Comparison of ENCODE assay signal across 1 cellular context in genomic region chr20:49712918-49713778, GRCh38.
TF ChIP-seq lines count a peak whose summit lies in the region.

No MANE protein-coding gene starts in this region.

TF ChIP-seq in K562, 482 proteins besides CTCF, POLR2A, EP300 and RAD21 (continued from another document and continues in another):
- TF ChIP-seq OTX1 (CRISPR knock-in tag; IDR thresholded peaks at IDR 0.05) (0 out of 2 replicates have a peak, but pooled peaks have one; percentile 15), ELK1 (CRISPR knock-in tag; IDR thresholded peaks at IDR 0.05) (no peak), SMC3 (conservative IDR thresholded peaks at IDR 0.05; ENCODE audit: insufficient read depth, low read depth, low read length) (no peak), CREB3L1 (IDR thresholded peaks at IDR 0.05; ENCODE audit: borderline replicate concordance, low read depth) (no peak), TCFL5 (CRISPR knock-in tag; conservative IDR thresholded peaks at IDR 0.05) (no peak), KDM1A (IDR thresholded peaks at IDR 0.05) (no peak), ZNF764 (CRISPR knock-in tag; IDR thresholded peaks at IDR 0.05; ENCODE audit: low read depth) (no peak), RFX5 (IDR thresholded peaks at IDR 0.05; ENCODE audit: low read depth, low read length) (no peak), XRCC4 (IDR thresholded peaks at IDR 0.05; ENCODE audit: extremely low read depth, insufficient read depth, insufficient read length) (no peak), ZBTB34 (CRISPR knock-in tag; IDR thresholded peaks at IDR 0.05) (no peak), PHB2 (IDR thresholded peaks at IDR 0.05; ENCODE audit: low read depth) (no peak), ARID1B (IDR thresholded peaks at IDR 0.05) (0 out of 2 replicates have a peak, but pooled peaks have one; percentile 22), ZNF224 (CRISPR knock-in tag; IDR thresholded peaks at IDR 0.05) (no peak), HCFC1 (IDR thresholded peaks at IDR 0.05; ENCODE audit: low read depth, low read length) (no peak), KAT8 (IDR thresholded peaks at IDR 0.05; ENCODE audit: low read depth) (no peak), NELFE (IDR thresholded peaks at IDR 0.05; ENCODE audit: insufficient read depth, insufficient read length) (no peak), PHF8 (IDR thresholded peaks at IDR 0.05; ENCODE audit: borderline replicate concordance, low read length) (peak; percentile 70; the same call in 1 of the 2 replicates), TAF1 (IDR thresholded peaks at IDR 0.05; ENCODE audit: control insufficient read depth, extremely low read depth, insufficient read depth, low read length, severe bottlenecking) (peak; percentile 12), BCOR (IDR thresholded peaks at IDR 0.05) (peak; percentile 41; the same call in 1 of the 2 replicates), CBFB (CRISPR knock-in tag; IDR thresholded peaks at IDR 0.05) (no peak), PYGO2 (tag; IDR thresholded peaks at IDR 0.05) (no peak), MEF2D (tag; conservative IDR thresholded peaks at IDR 0.05; ENCODE audit: low read depth) (no peak), GTF2B (IDR thresholded peaks at IDR 0.05; ENCODE audit: extremely low read depth, insufficient read length) (no peak), CEBPB (tag; IDR thresholded peaks at IDR 0.05) (no peak), IRF2 (CRISPR knock-in tag; IDR thresholded peaks at IDR 0.05) (no peak), ZKSCAN3 (CRISPR knock-in tag; IDR thresholded peaks at IDR 0.05) (no peak), BDP1 (IDR thresholded peaks at IDR 0.05; ENCODE audit: insufficient read depth, insufficient read length) (no peak), ZNF57 (CRISPR knock-in tag; IDR thresholded peaks at IDR 0.05) (no peak), PCBP1 (IDR thresholded peaks at IDR 0.05; ENCODE audit: low read depth, low read length, poor library complexity, severe bottlenecking) (peak; percentile 74), TEAD1 (CRISPR knock-in tag; IDR thresholded peaks at IDR 0.05) (no peak), ADNP (tag; IDR thresholded peaks at IDR 0.05) (no peak), ZBTB40 (IDR thresholded peaks at IDR 0.05) (0 out of 2 replicates have a peak, but pooled peaks have one; percentile 43), ZBTB40 (CRISPR knock-in tag; IDR thresholded peaks at IDR 0.05) (no peak), NR3C1 (CRISPR knock-in tag; IDR thresholded peaks at IDR 0.05) (no peak), GMEB1 (CRISPR knock-in tag; IDR thresholded peaks at IDR 0.05) (no peak), NRF1 (conservative IDR thresholded peaks at IDR 0.05 in 1 of 2, IDR thresholded peaks at IDR 0.05 in 1 of 2) (no peak), JUN (IDR thresholded peaks at IDR 0.05; ENCODE audit: borderline replicate concordance, low read depth, low read length) (no peak), JUN (CRISPR knock-in tag; IDR thresholded peaks at IDR 0.05; ENCODE audit: borderline replicate concordance) (no peak), TFE3 (CRISPR knock-in tag; IDR thresholded peaks at IDR 0.05) (no peak), SRF (CRISPR knock-in tag; IDR thresholded peaks at IDR 0.05) (0 out of 4 replicates have a peak, but pooled peaks of 1 of the 2 experiments have one; percentile 31), SMARCE1 (IDR thresholded peaks at IDR 0.05) (0 out of 2 replicates have a peak, but pooled peaks have one; percentile 26), ZFX (CRISPR knock-in tag; IDR thresholded peaks at IDR 0.05) (peak; percentile 78), ZNF717 (CRISPR knock-in tag; IDR thresholded peaks at IDR 0.05) (no peak), PRMT5 (CRISPR knock-in tag; IDR thresholded peaks at IDR 0.05) (no peak), ZNF23 (CRISPR knock-in tag; IDR thresholded peaks at IDR 0.05) (no peak), ETV6 (IDR thresholded peaks at IDR 0.05; ENCODE audit: borderline replicate concordance in 1 of 2, low read depth in 2 of 2, low read length in 1 of 2) (no peak), ETV6 (CRISPR knock-in tag; IDR thresholded peaks at IDR 0.05; ENCODE audit: borderline replicate concordance) (no peak), PHB (CRISPR knock-in tag; IDR thresholded peaks at IDR 0.05) (no peak), TBP (optimal IDR thresholded peaks at IDR 0.05; ENCODE audit: low read depth, low read length) (no peak), KDM2B (CRISPR knock-in tag; IDR thresholded peaks at IDR 0.05) (no peak), ZC3H11A (IDR thresholded peaks at IDR 0.05; ENCODE audit: low read depth, low read length) (no peak)
